In genomic region chrX:46543441-46543840, GRCh38 we compare ENCODE assay signal across 27 cellular contexts. TPM values are rescaled to one million over a fixed set of nuclear protein-coding genes. Genes with fewer than 3 reads are reported as not detected.
DNase-seq lines count a peak whose midpoint lies in the region; ATAC-seq, FAIRE-seq and TF ChIP-seq lines count a peak whose summit lies in the region.
"Had no signal": no experiment of that assay in that cellular context is flagged by ENCODE, and none has a peak within 500 bp of the region (broad histone marks: within the 10 kb centered on the region; RNA-seq: fewer than 3 reads in every experiment).

No MANE protein-coding gene starts in this region.

- no peak overlapping the region for H3K27ac ChIP-seq in CD4-positive, alpha-beta T cell (ENCODE audit: low read depth, low read length)
- no peak overlapping the region for H3K27ac ChIP-seq in SJCRH30
- H3K27ac ChIP-seq in gastroesophageal sphincter: no peak overlapping the region
- H3K27ac ChIP-seq: esophagus muscularis mucosa, foreskin keratinocyte, prostate gland, upper lobe of left lung had no signal

- intact Hi-C loops in CD4-positive, alpha-beta T cell (cut with DNase I, micrococcal nuclease): no loop called here

- no peak for TF ChIP-seq EP300 in gastroesophageal sphincter (IDR thresholded peaks at IDR 0.05)

- no peak overlapping the region for H3K4me3 ChIP-seq in SJCRH30
- H3K4me3 ChIP-seq in gastroesophageal sphincter: no peak overlapping the region
- H3K4me3 ChIP-seq: esophagus muscularis mucosa, HAP-1, prostate gland, upper lobe of left lung had no signal

- no peak for TF ChIP-seq POLR2A in GM12891 (IDR thresholded peaks at IDR 0.05; ENCODE audit: low read depth, low read length)
- TF ChIP-seq POLR2A in gastroesophageal sphincter (IDR thresholded peaks at IDR 0.05): no peak

- peaks cover 27% of the 10 kb centered on the region for H3K36me3 Mint-ChIP-seq in CD4-positive, alpha-beta T cell (ENCODE audit: low read depth)
- H3K36me3 Mint-ChIP-seq in immature natural killer cell: peaks cover 0 to 6% (median 4%) of the 10 kb centered on the region in 3 donors

- H3K36me3 ChIP-seq in SJCRH30: no peaks in the 10 kb centered on the region
- H3K36me3 ChIP-seq in gastroesophageal sphincter: no peaks in the 10 kb centered on the region
- H3K36me3 ChIP-seq: prostate gland had no signal

- no peaks in the 10 kb centered on the region for H3K9me3 Mint-ChIP-seq in CD4-positive, alpha-beta T cell
- no peaks in the 10 kb centered on the region for H3K9me3 Mint-ChIP-seq in immature natural killer cell
- H3K9me3 Mint-ChIP-seq: activated B cell treated with CpG ODN at 0.5 μM for 24 hours; activated naive CD4-positive, alpha-beta T cell treated with anti-CD3 and anti-CD28 coated beads, Interleukin-2, amount 10 ng/mL, durations not matched to agents 7 days and 5 days; CD4-positive, CD25-positive, alpha-beta regulatory T cell; dendritic cell treated with granulocyte-macrophage colony-stimulating factor and Interleukin-4, amounts not matched to agents 40 ng/mL and 50 ng/mL, for 4 days; stimulated activated effector memory CD8-positive, alpha-beta T cell treated with anti-CD3 and anti-CD28 coated beads, Interleukin-12 subunit alpha, Interleukin-12 subunit beta, amount 100 ng/mL, for 72 hours had no signal

- POLR2A ChIA-PET in CD4-positive, alpha-beta T cell (lab: Charles Lee): no interaction called here

- CTCF ChIA-PET in CD4-positive, alpha-beta T cell (lab: Charles Lee): no interaction called here

- peaks cover 25% of the 10 kb centered on the region for H3K4me1 Mint-ChIP-seq in CD4-positive, alpha-beta T cell (ENCODE audit: low read depth)
- peaks cover 30 to 36% of the 10 kb centered on the region in 2 donors for H3K4me1 Mint-ChIP-seq in immature natural killer cell

- no peak for ATAC-seq in CD4-positive, alpha-beta T cell (ENCODE audit: poor library complexity)
- no peak for ATAC-seq in gastroesophageal sphincter
- ATAC-seq: foreskin keratinocyte; left colon; sciatic nerve; stimulated activated effector memory CD8-positive, alpha-beta T cell treated with anti-CD3 and anti-CD28 coated beads, Interleukin-12 subunit alpha, Interleukin-12 subunit beta, amount 100 ng/mL, for 72 hours had no signal

- no peaks in the 10 kb centered on the region for H3K27me3 Mint-ChIP-seq in CD4-positive, alpha-beta T cell
- peaks cover 9 to 22% (median 12%) of the 10 kb centered on the region in 3 donors for H3K27me3 Mint-ChIP-seq in immature natural killer cell (ENCODE audit: low read depth in 3 of 3)
- H3K27me3 Mint-ChIP-seq: activated B cell treated with CpG ODN at 0.5 μM for 24 hours; activated naive CD4-positive, alpha-beta T cell treated with anti-CD3 and anti-CD28 coated beads, Interleukin-2, amount 10 ng/mL, durations not matched to agents 7 days and 5 days; dendritic cell treated with granulocyte-macrophage colony-stimulating factor and Interleukin-4, amounts not matched to agents 40 ng/mL and 50 ng/mL, for 4 days had no signal

- H3K9me3 ChIP-seq in CD4-positive, alpha-beta T cell (ENCODE audit: control insufficient read depth, low read length): no peaks in the 10 kb centered on the region
- H3K9me3 ChIP-seq in SJCRH30 (replicated peaks) (no peaks in the 10 kb centered on the region), gastroesophageal sphincter (no peaks in the 10 kb centered on the region)
- H3K9me3 ChIP-seq: esophagus muscularis mucosa, HAP-1, prostate gland, upper lobe of left lung had no signal

- no peak for TF ChIP-seq CTCF in CD4-positive, alpha-beta T cell (IDR thresholded peaks at IDR 0.05)
- no peak for TF ChIP-seq CTCF in gastroesophageal sphincter (IDR thresholded peaks at IDR 0.05)

- no peak for DNase-seq in CD4-positive, alpha-beta T cell
- DNase-seq in GM12891 (ENCODE audit: insufficient read length, low spot score) (no peak), OCI-M1 (lab: John Stamatoyannopoulos, UW) (peak; percentile 52), immature natural killer cell (peak in 1 of 3 donors; percentile 5), NCI-H526 treated with DMSO at 0.1 percent for 48 hours (lab: John Stamatoyannopoulos, UW) (no peak), SJCRH30 (no peak)
- DNase-seq: activated B cell treated with CpG ODN at 0.5 μM for 24 hours; activated CD4-positive, alpha-beta T cell treated with anti-CD3 and anti-CD28 coated beads, Interleukin-2, amount 50 U/mL, for 4 hours; activated naive CD4-positive, alpha-beta T cell treated with anti-CD3 and anti-CD28 coated beads, Interleukin-2, amount 10 ng/mL, durations not matched to agents 7 days and 5 days; aorta; CD4-positive, CD25-positive, alpha-beta regulatory T cell; central memory CD4-positive, alpha-beta T cell; DMS 273 treated with DMSO at 0.1 percent for 48 hours; foreskin keratinocyte; left colon; mammary epithelial cell; Right ventricle myocardium superior; stimulated activated CD4-positive, alpha-beta T cell treated with anti-CD3 and anti-CD28 coated beads, Interleukin-12 subunit alpha, Interleukin-12 subunit beta, amount 100 ng/mL, for 4 hours; stimulated activated CD4-positive, alpha-beta T cell treated with anti-CD3 and anti-CD28 coated beads, Interleukin-4, amount 100 ng/mL, for 24 hours; upper lobe of left lung had no signal

- no peaks in the 10 kb centered on the region for H3K27me3 ChIP-seq in CD4-positive, alpha-beta T cell (ENCODE audit: control insufficient read depth, insufficient read depth, low read length)
- H3K27me3 ChIP-seq in SJCRH30 (no peaks in the 10 kb centered on the region), gastroesophageal sphincter (no peaks in the 10 kb centered on the region)
- H3K27me3 ChIP-seq: esophagus muscularis mucosa, foreskin keratinocyte, upper lobe of left lung had no signal

- H3K27ac Mint-ChIP-seq in CD4-positive, alpha-beta T cell: no peak overlapping the region
- peak overlapping the region in 5 of 6 donors; percentile 25 to 99 (median 98) for H3K27ac Mint-ChIP-seq in immature natural killer cell
- H3K27ac Mint-ChIP-seq: activated B cell treated with CpG ODN at 0.5 μM for 24 hours; activated naive CD4-positive, alpha-beta T cell treated with anti-CD3 and anti-CD28 coated beads, Interleukin-2, amount 10 ng/mL, durations not matched to agents 7 days and 5 days; stimulated activated effector memory CD8-positive, alpha-beta T cell treated with anti-CD3 and anti-CD28 coated beads, Interleukin-12 subunit alpha, Interleukin-12 subunit beta, amount 100 ng/mL, for 72 hours had no signal

- H3K4me3 Mint-ChIP-seq in CD4-positive, alpha-beta T cell: peak overlapping the region; percentile 93
- H3K4me3 Mint-ChIP-seq in immature natural killer cell: peak overlapping the region in 2 of 5 donors; percentile 19 to 29
- H3K4me3 Mint-ChIP-seq: activated naive CD4-positive, alpha-beta T cell treated with anti-CD3 and anti-CD28 coated beads, Interleukin-2, amount 10 ng/mL, durations not matched to agents 7 days and 5 days; dendritic cell treated with granulocyte-macrophage colony-stimulating factor and Interleukin-4, amounts not matched to agents 40 ng/mL and 50 ng/mL, for 4 days had no signal

- H3K4me1 ChIP-seq in SJCRH30 (no peaks in the 10 kb centered on the region), gastroesophageal sphincter (peaks cover 0 to 32% (median 0%) of the 10 kb centered on the region in 3 donors)
- H3K4me1 ChIP-seq: foreskin keratinocyte, prostate gland had no signal

- 60% methylated on average over 1 of the region's 2 CpGs; no CpG with 5 or more reads in 1 of the 2 donors for WGBS in gastroesophageal sphincter (ENCODE audit: low coverage in 1 of 2), 2 donors

- no peak for FAIRE-seq in GM12891 (lab: Jason Lieb, UNC)

TF ChIP-seq in GM12891, 5 proteins besides CTCF, POLR2A, EP300 and RAD21:
- TF ChIP-seq TAF1 (IDR thresholded peaks at IDR 0.05; ENCODE audit: low read depth, low read length) (no peak), POLR2AphosphoS5 (IDR thresholded peaks at IDR 0.05; ENCODE audit: low read depth, low read length) (no peak), POU2F2 (IDR thresholded peaks at IDR 0.05; ENCODE audit: low read depth, low read length) (no peak), PAX5 (IDR thresholded peaks at IDR 0.05; ENCODE audit: insufficient read depth, low read length, severe bottlenecking) (no peak), SPI1 (IDR thresholded peaks at IDR 0.05; ENCODE audit: low read depth, low read length) (peak; percentile 52)

RNA-seq across cellular contexts. Expression of gene ZNF674, which starts 1.8 kb away (rescaled TPM):
- 1 to 10 TPM; 1.2 to 1.9 TPM for total RNA-seq in CD4-positive, alpha-beta T cell
- polyA plus RNA-seq in GM12891 (2012; ENCODE audit: low read depth, missing spikeins): 1.2 TPM
- polyA plus RNA-seq in immature natural killer cell: under 1 TPM in 2 of 3 donors, not detected in 1; 0.48 to 0.75 TPM
- 1.7 and 3.3 TPM in 2 replicates for total RNA-seq in SJCRH30 (2014; rRNA removed; shearing (Covaris generic))
- total RNA-seq in gastroesophageal sphincter: 1 to 10 TPM; 3.1 to 5.7 (median 5.5) TPM

RNA-seq across cellular contexts. Expression of gene CHST7, which starts 30.1 kb away (rescaled TPM):
- total RNA-seq in CD4-positive, alpha-beta T cell: 1 to 10 TPM; 4.0 to 4.6 TPM
- 5.2 TPM for polyA plus RNA-seq in GM12891 (2012; ENCODE audit: low read depth, missing spikeins)
- 1 to 10 TPM; 1.2 to 3.3 (median 3.3) TPM for polyA plus RNA-seq in immature natural killer cell
- total RNA-seq in SJCRH30 (2014; rRNA removed; shearing (Covaris generic)): 3.4 and 3.6 TPM in 2 replicates
- 10 to 100 TPM; 12.1 to 22.3 (median 18.3) TPM for total RNA-seq in gastroesophageal sphincter
